Comparison of ENCODE assay signal across 11 cellular contexts in genomic region chr19:38698225-38699026, GRCh38. TPM values are rescaled to one million over a fixed set of nuclear protein-coding genes. Genes with fewer than 3 reads are reported as not detected.
DNase-seq lines count a peak whose midpoint lies in the region; ATAC-seq and TF ChIP-seq lines count a peak whose summit lies in the region.
"Had no signal": no experiment of that assay in that cellular context is flagged by ENCODE, and none has a peak within 500 bp of the region (broad histone marks: within the 10 kb centered on the region; RNA-seq: fewer than 3 reads in every experiment).

No MANE protein-coding gene starts in this region.

- H3K36me3 ChIP-seq in Peyer's patch (peaks cover 0 to 42% (median 0%) of the 10 kb centered on the region in 3 donors), mammary epithelial cell (ENCODE audit: insufficient read depth, low read length) (peaks cover 19% of the 10 kb centered on the region), lower lobe of right lung (peaks cover 58% of the 10 kb centered on the region), suprapubic skin (peaks cover 30% of the 10 kb centered on the region)

- TF ChIP-seq CTCF in Peyer's patch (IDR thresholded peaks at IDR 0.05) = no peak
- peak; percentile 14 to 33 for TF ChIP-seq CTCF in mammary epithelial cell (conservative IDR thresholded peaks at IDR 0.05 in 1 of 2, IDR thresholded peaks at IDR 0.05 in 1 of 2; ENCODE audit: extremely low read depth in 1 of 2, insufficient read depth in 1 of 2, low read depth in 1 of 2, low read length in 2 of 2)
- no peak for TF ChIP-seq CTCF in lower lobe of right lung (IDR thresholded peaks at IDR 0.05)
- no peak for TF ChIP-seq CTCF in suprapubic skin (IDR thresholded peaks at IDR 0.05)

- H3K4me3 ChIP-seq in Peyer's patch (no peak overlapping the region), mammary epithelial cell (replicated peaks in 1 of 3; ENCODE audit: insufficient read depth in 1 of 3, low read depth in 2 of 3, low read length in 3 of 3) (no peak overlapping the region), lower lobe of right lung (no peak overlapping the region), suprapubic skin (no peak overlapping the region)

- no peak for TF ChIP-seq EP300 in suprapubic skin (IDR thresholded peaks at IDR 0.05)

- peak overlapping the region; percentile 0 to 96 (median 64) for H3K27ac ChIP-seq in Peyer's patch
- peak overlapping the region; percentile 99 for H3K27ac ChIP-seq in mammary epithelial cell (ENCODE audit: insufficient read depth, low read depth, low read length)
- H3K27ac ChIP-seq in lower lobe of right lung = peak overlapping the region; percentile 53
- H3K27ac ChIP-seq in suprapubic skin = peak overlapping the region; percentile 84

- dilution Hi-C loops in mammary epithelial cell (cut with HindIII; ENCODE audit: low sequenced_read_pairs) = no loop called here

- 13% methylated on average over 20 of the region's 22 CpGs for WGBS in mammary epithelial cell (ENCODE audit: low coverage, missing lambda C conversion rate)
- 57% methylated on average over 21 of the region's 22 CpGs for WGBS in suprapubic skin

- no peak for ATAC-seq in lower lobe of right lung
- ATAC-seq in GM18505 (IDR thresholded peaks at IDR 0.05; ENCODE audit: unreplicated experiment) = no peak
- no peak for ATAC-seq in GM21390 (IDR thresholded peaks at IDR 0.05; ENCODE audit: unreplicated experiment)
- ATAC-seq: HCT116 had no signal

- H3K4me2 ChIP-seq in mammary epithelial cell (ENCODE audit: insufficient read depth, low read depth, low read length) = peak overlapping the region; percentile 52

- CTCF ChIA-PET in mammary epithelial cell (lab: Charles Lee; ENCODE audit: low non-redundant PET) = no interaction called here

- H3K9me3 ChIP-seq in Peyer's patch = no peaks in the 10 kb centered on the region
- H3K9me3 ChIP-seq in mammary epithelial cell (replicated peaks; ENCODE audit: insufficient read depth, low read length) = no peaks in the 10 kb centered on the region
- no peaks in the 10 kb centered on the region for H3K9me3 ChIP-seq in lower lobe of right lung
- H3K9me3 ChIP-seq in suprapubic skin = no peaks in the 10 kb centered on the region

- no peak for TF ChIP-seq POLR2A in Peyer's patch (IDR thresholded peaks at IDR 0.05)
- TF ChIP-seq POLR2A in suprapubic skin (IDR thresholded peaks at IDR 0.05) = no peak
- TF ChIP-seq POLR2A in GM18505 (IDR thresholded peaks at IDR 0.05; ENCODE audit: borderline replicate concordance, extremely low read depth, insufficient read depth, insufficient read length) = no peak

- intact Hi-C loops in mammary epithelial cell (cut with micrococcal nuclease) (loop anchor here (1.0 to 10.0 kb wide), 3 partner anchors 61 to 294 kb away; partner anchors contain the start of gene FAM98C), lower lobe of right lung (cut with DNase I) (no loop called here)

- peaks cover 16 to 93% (median 31%) of the 10 kb centered on the region in 4 donors for H3K4me1 ChIP-seq in Peyer's patch
- peaks cover 75% of the 10 kb centered on the region for H3K4me1 ChIP-seq in mammary epithelial cell (ENCODE audit: insufficient read depth, low read length)
- peaks cover 88% of the 10 kb centered on the region for H3K4me1 ChIP-seq in lower lobe of right lung
- peaks cover 92% of the 10 kb centered on the region for H3K4me1 ChIP-seq in suprapubic skin

- BruUV-seq in mammary epithelial cell (replicated peaks; lab: Mats Ljungman, UMichigan) = TSS peak; percentile 33

- peaks cover 95% of the 10 kb centered on the region for H3K79me2 ChIP-seq in mammary epithelial cell (ENCODE audit: insufficient read depth, low read length)

- no peak overlapping the region for H2AFZ ChIP-seq in mammary epithelial cell (ENCODE audit: low read depth, low read length)

- no peaks in the 10 kb centered on the region for H4K20me1 ChIP-seq in mammary epithelial cell (ENCODE audit: insufficient read depth, low read length)

- H3K9ac ChIP-seq in mammary epithelial cell (ENCODE audit: insufficient read depth, low read length) = peak overlapping the region; percentile 75

- in situ Hi-C loops in mammary epithelial cell (cut with MboI; ENCODE audit: low sequenced_read_pairs in 2 of 2) = no loop called here

- H3K27me3 ChIP-seq in Peyer's patch (no peaks in the 10 kb centered on the region), mammary epithelial cell (ENCODE audit: insufficient read depth, low read length) (no peaks in the 10 kb centered on the region), lower lobe of right lung (ENCODE audit: low read depth) (no peaks in the 10 kb centered on the region), suprapubic skin (no peaks in the 10 kb centered on the region)

- DNase-seq in Peyer's patch (no peak), mammary epithelial cell (peak; percentile 57), lower lobe of right lung (no peak), suprapubic skin (ENCODE audit: low spot score in 2 of 2) (no peak), NCI-H510A (lab: John Stamatoyannopoulos, UW) (no peak)
- DNase-seq: central memory CD4-positive, alpha-beta T cell; NCI-H2081; SIG-M5 had no signal

RNA-seq across cellular contexts. Expression of gene CAPN12, which starts 45.8 kb away (rescaled TPM):
- total RNA-seq in Peyer's patch = 10 to 100 TPM in 1 of 4 donors, 1 to 10 TPM in 3; 5.8 to 56.8 (median 6.4) TPM
- total RNA-seq in mammary epithelial cell = 1 to 10 TPM in 1 of 2 donors, under 1 TPM in 1; 0.49 to 1.0 TPM
- polyA plus RNA-seq in mammary epithelial cell = 4.6 TPM
- polyA minus RNA-seq in mammary epithelial cell = not detected
- 18.2 TPM for total RNA-seq in lower lobe of right lung
- total RNA-seq in suprapubic skin = 10 to 100 TPM in 3 of 4 donors, 1 to 10 TPM in 1; 8.0 to 31.3 (median 15.7) TPM

RNA-seq across cellular contexts. Expression of gene ACTN4, which starts 51.0 kb away (rescaled TPM):
- total RNA-seq in Peyer's patch (1,000 to 10,000 TPM in 1 of 4 donors, 100 to 1,000 TPM in 3; 360 to 1,049 (median 814) TPM), mammary epithelial cell (1,000 to 10,000 TPM in 1 of 2 donors, 100 to 1,000 TPM in 1; 951 to 1,146 TPM), lower lobe of right lung (454 TPM), suprapubic skin (100 to 1,000 TPM; 475 to 520 (median 507) TPM)
- polyA plus RNA-seq in mammary epithelial cell = 524 TPM
- 912 TPM for polyA minus RNA-seq in mammary epithelial cell

Comparison
In these comparisons a context has a peak if more than half of its experiments do, and no peak if none do; other contexts are left out.
1. CTCF ChIP-seq: peak in mammary epithelial cell (2 of 2); none in Peyer's patch (0 of 6), lower lobe of right lung (single experiment) and suprapubic skin (0 of 2).
2. Peak in every context shown above with its lines, with median percentiles within 50 percentile points of each other: H3K27ac ChIP-seq.